Comparison of ENCODE assay signal across 19 cellular contexts in genomic region chr10:44950326-44951225, GRCh38. TPM values are rescaled to one million over a fixed set of nuclear protein-coding genes. Genes with fewer than 3 reads are reported as not detected.
DNase-seq lines count a peak whose midpoint lies in the region; ATAC-seq lines count a peak whose summit lies in the region.
"Had no signal": no experiment of that assay in that cellular context is flagged by ENCODE, and none has a peak within 500 bp of the region (broad histone marks: within the 10 kb centered on the region; RNA-seq: fewer than 3 reads in every experiment).

No MANE protein-coding gene starts in this region.

- peak overlapping the region; percentile 15; the same call in 1 of the 2 replicates for H3K9ac ChIP-seq in BLaER1

- H3K27me3 ChIP-seq in BLaER1, result no peaks in the 10 kb centered on the region
- no peaks in the 10 kb centered on the region for H3K27me3 ChIP-seq in SJSA1 (replicated peaks)

- no peaks in the 10 kb centered on the region for H4K20me1 ChIP-seq in BLaER1

- H3K9me3 ChIP-seq in BLaER1 (peaks cover 2% of the 10 kb centered on the region; the same call in 1 of the 2 replicates), SJSA1 (replicated peaks) (no peaks in the 10 kb centered on the region)

- peaks cover 56% of the 10 kb centered on the region for H3K4me1 ChIP-seq in BLaER1
- peaks cover 78% of the 10 kb centered on the region for H3K4me1 ChIP-seq in SJSA1 (replicated peaks)

- H3K4me3 ChIP-seq in BLaER1 (no peak overlapping the region), SJSA1 (no peak overlapping the region)

- peak overlapping the region; percentile 87 for H3K4me2 ChIP-seq in BLaER1

- peaks cover under 1% of the 10 kb centered on the region for H3K36me3 ChIP-seq in BLaER1
- H3K36me3 ChIP-seq in SJSA1, result peaks cover 14% of the 10 kb centered on the region

- H3K27ac ChIP-seq in BLaER1, result peak overlapping the region; percentile 58
- H3K27ac ChIP-seq in SJSA1, result 0 out of 2 replicates have a peak overlapping the region, but pooled peaks have one; percentile 69
- H3K27ac ChIP-seq: VCaP had no signal

- ATAC-seq in GM18511 (IDR thresholded peaks at IDR 0.05; ENCODE audit: unreplicated experiment) (peak; percentile 35), esophagus mucosa (no peak)

- DNase-seq in SJSA1 (ENCODE audit: low read depth in 1 of 2, low spot score in 2 of 2), result peak in 1 of 2 experiments; percentile 22
- DNase-seq in mesenteric fat pad (ENCODE audit: low spot score), result peak; percentile 35
- DNase-seq in NCI-H510A (lab: John Stamatoyannopoulos, UW), result no peak
- no peak for DNase-seq in activated effector memory CD4-positive, alpha-beta T cell treated with anti-CD3 and anti-CD28 coated beads, Interleukin-2, amount 50 U/mL, for 16 hours
- DNase-seq in NCI-H345 treated with DMSO at 0.1 percent for 48 hours (lab: John Stamatoyannopoulos, UW; ENCODE audit: unreplicated experiment), result no peak
- DNase-seq: activated gamma-delta T cell; amygdala; hypothalamus; kidney; NCI-H146; nucleus accumbens; stimulated activated CD4-positive, alpha-beta T cell treated with anti-CD3 and anti-CD28 coated beads, Interleukin-2, amount 100 ng/mL, for 24 hours; T-helper 1 cell had no signal

RNA-seq across cellular contexts. Expression of gene RASSF4, which starts 9.0 kb away (rescaled TPM):
- 9.2 and 19.7 TPM in 2 replicates for total RNA-seq in SJSA1 (2014; rRNA removed; shearing (Covaris generic))
- total RNA-seq in mesenteric fat pad (122 TPM), esophagus mucosa (2.3 TPM)

RNA-seq across cellular contexts. Expression of gene DEPP1, which starts 28.0 kb away (rescaled TPM):
- 4.9 and 6.8 TPM in 2 replicates for total RNA-seq in SJSA1 (2014; rRNA removed; shearing (Covaris generic))
- total RNA-seq in mesenteric fat pad (566 TPM), esophagus mucosa (3.3 TPM)

RNA-seq across cellular contexts. Expression of gene TMEM72, which starts 39.4 kb away (rescaled TPM):
- not detected in 2 replicates for total RNA-seq in SJSA1 (2014; rRNA removed; shearing (Covaris generic))
- total RNA-seq in mesenteric fat pad, result not detected
- not detected for total RNA-seq in esophagus mucosa
- total RNA-seq: HT-29, temporal lobe had no signal

RNA-seq across cellular contexts. Expression of gene ZNF22, which starts 50.1 kb away (rescaled TPM):
- total RNA-seq in SJSA1 (2014; rRNA removed; shearing (Covaris generic)), result 59.6 and 88.5 TPM in 2 replicates
- total RNA-seq in mesenteric fat pad (50.3 TPM), esophagus mucosa (7.0 TPM)

Comparison
In these comparisons a context has a peak if more than half of its experiments do, and no peak if none do; other contexts are left out.
1. RNA of gene DEPP1, which starts 28.0 kb away (total RNA-seq): 566 TPM in mesenteric fat pad (single experiment); 4.9 to 6.8 TPM in SJSA1 and 3.3 TPM in esophagus mucosa (single experiment); every median in the first group is over 10 times any median in the second.